In genomic region chr4:90002406-90003040, GRCh38 we compare ENCODE assay signal across 24 cellular contexts.
DNase-seq lines count a peak whose midpoint lies in the region; ATAC-seq and TF ChIP-seq lines count a peak whose summit lies in the region.
"Had no signal": no experiment of that assay in that cellular context is flagged by ENCODE, and none has a peak within 500 bp of the region (broad histone marks: within the 10 kb centered on the region; RNA-seq: fewer than 3 reads in every experiment).

No MANE protein-coding gene starts in this region.

- H3K36me3 Mint-ChIP-seq in nephron (ENCODE audit: low read depth) = no peaks in the 10 kb centered on the region
- H3K36me3 Mint-ChIP-seq: CD4-positive, alpha-beta memory T cell; stimulated activated effector memory CD8-positive, alpha-beta T cell treated with anti-CD3 and anti-CD28 coated beads, Interleukin-12 subunit alpha, Interleukin-12 subunit beta, amount 100 ng/mL, for 72 hours had no signal

- no peak overlapping the region for H3K4me3 Mint-ChIP-seq in nephron
- H3K4me3 Mint-ChIP-seq: activated B cell treated with CpG ODN at 0.5 μM for 24 hours; CD4-positive, alpha-beta memory T cell; stimulated activated effector memory CD8-positive, alpha-beta T cell treated with anti-CD3 and anti-CD28 coated beads, Interleukin-12 subunit alpha, Interleukin-12 subunit beta, amount 100 ng/mL, for 72 hours had no signal

- TF ChIP-seq CTCF in nephron (IDR thresholded peaks at IDR 0.05; ENCODE audit: unreplicated experiment in 3 of 3) = no peak

- H3K4me1 ChIP-seq in aorta (ENCODE audit: control insufficient read depth in 1 of 2, insufficient read depth in 2 of 2, low read length in 2 of 2) = no peaks in the 10 kb centered on the region
- H3K4me1 ChIP-seq: breast epithelium, psoas muscle had no signal

- 60 to 64% methylated on average over 5 of the region's 5 CpGs for WGBS in aorta, 2 donors

- intact Hi-C loops in aorta (cut with DNase I) = no loop called here

- H3K9me3 Mint-ChIP-seq in nephron = no peaks in the 10 kb centered on the region
- H3K9me3 Mint-ChIP-seq: activated B cell treated with CpG ODN at 0.5 μM for 24 hours; CD4-positive, alpha-beta memory T cell; stimulated activated effector memory CD8-positive, alpha-beta T cell treated with anti-CD3 and anti-CD28 coated beads, Interleukin-12 subunit alpha, Interleukin-12 subunit beta, amount 100 ng/mL, for 72 hours had no signal

- H3K36me3 ChIP-seq in aorta (ENCODE audit: control insufficient read depth in 1 of 2, insufficient read depth in 2 of 2, low read length in 1 of 2) = no peaks in the 10 kb centered on the region
- H3K36me3 ChIP-seq: breast epithelium had no signal

- H3K9me3 ChIP-seq in aorta (ENCODE audit: control insufficient read depth, low read length) = peaks cover 1% of the 10 kb centered on the region
- H3K9me3 ChIP-seq: breast epithelium, psoas muscle had no signal

- H3K27ac ChIP-seq in aorta (ENCODE audit: low read depth in 1 of 2, low read length in 2 of 2) = no peak overlapping the region
- H3K27ac ChIP-seq: breast epithelium, coronary artery, HL-60, psoas muscle, RWPE1 had no signal

- peak; percentile 83 for DNase-seq in DMS 273 (lab: John Stamatoyannopoulos, UW; ENCODE audit: unreplicated experiment)
- peak; percentile 81 for DNase-seq in NCI-H1694 (lab: John Stamatoyannopoulos, UW)
- DNase-seq in NCI-H524 treated with DMSO at 0.1 percent for 48 hours (lab: John Stamatoyannopoulos, UW) = peak; percentile 65
- no peak for DNase-seq in aorta
- DNase-seq in activated naive CD4-positive, alpha-beta T cell treated with Interleukin-2 at 50 U/mL for 16 hours = no peak
- DNase-seq: activated B cell treated with CpG ODN at 0.5 μM for 24 hours; activated CD4-positive, alpha-beta T cell treated with anti-CD3 and anti-CD28 coated beads, Interleukin-2, amount 50 U/mL, for 48 hours; activated CD8-positive, alpha-beta memory T cell treated with anti-CD3 and anti-CD28 coated beads, Interleukin-2, amount 50 U/mL, for 48 hours; activated gamma-delta T cell treated with Interleukin-2 at 50 U/mL for 16 hours; CD4-positive, alpha-beta memory T cell; DMS79; mammary epithelial cell; psoas muscle; small intestine; stimulated activated CD4-positive, alpha-beta T cell treated with anti-CD3 and anti-CD28 coated beads, Interleukin-2, amount 100 ng/mL, for 24 hours had no signal

- no peaks in the 10 kb centered on the region for H3K27me3 ChIP-seq in aorta (ENCODE audit: control insufficient read depth in 1 of 2, insufficient read depth in 2 of 2, low read length in 1 of 2)
- H3K27me3 ChIP-seq: breast epithelium had no signal

- H3K4me1 Mint-ChIP-seq in nephron = peaks cover 11% of the 10 kb centered on the region
- H3K4me1 Mint-ChIP-seq: activated B cell treated with CpG ODN at 0.5 μM for 24 hours; CD4-positive, alpha-beta memory T cell; stimulated activated effector memory CD8-positive, alpha-beta T cell treated with anti-CD3 and anti-CD28 coated beads, Interleukin-12 subunit alpha, Interleukin-12 subunit beta, amount 100 ng/mL, for 72 hours had no signal

- no peak overlapping the region for H3K4me3 ChIP-seq in aorta (ENCODE audit: low read length in 2 of 2)
- H3K4me3 ChIP-seq: breast epithelium, coronary artery, GM12878, psoas muscle had no signal

- H3K27me3 Mint-ChIP-seq in nephron (ENCODE audit: low read depth) = peaks cover 3% of the 10 kb centered on the region

- no peak for ATAC-seq in aorta (ENCODE audit: low FRiP score)
- ATAC-seq in GM18519 (IDR thresholded peaks at IDR 0.05; ENCODE audit: low FRiP score, unreplicated experiment) = no peak
- ATAC-seq: GM12878; HepG2; psoas muscle; stimulated activated effector memory CD8-positive, alpha-beta T cell treated with anti-CD3 and anti-CD28 coated beads, Interleukin-12 subunit alpha, Interleukin-12 subunit beta, amount 100 ng/mL, for 72 hours had no signal

- peak overlapping the region in 2 of 3 experiments; percentile 78 to 91 for H3K27ac Mint-ChIP-seq in nephron
- H3K27ac Mint-ChIP-seq: activated B cell treated with CpG ODN at 0.5 μM for 24 hours; CD4-positive, alpha-beta memory T cell; stimulated activated effector memory CD8-positive, alpha-beta T cell treated with anti-CD3 and anti-CD28 coated beads, Interleukin-12 subunit alpha, Interleukin-12 subunit beta, amount 100 ng/mL, for 72 hours had no signal

Comparison
In these comparisons a context has a peak if more than half of its experiments do, and no peak if none do; other contexts are left out.
1. DNase-seq: peak in DMS 273 (single experiment), NCI-H1694 (single experiment) and NCI-H524 treated with DMSO at 0.1 percent for 48 hours (single experiment); none in aorta (0 of 2) and activated naive CD4-positive, alpha-beta T cell treated with Interleukin-2 at 50 U/mL for 16 hours (single experiment).